Comparison of ENCODE assay signal across 8 cellular contexts in genomic region chr12:56635539-56636117, GRCh38.
DNase-seq lines count a peak whose midpoint lies in the region; ATAC-seq and TF ChIP-seq lines count a peak whose summit lies in the region.

No MANE protein-coding gene starts in this region.

- H3K27ac ChIP-seq in neutrophil = peak overlapping the region; percentile 95

- peaks cover 9% of the 10 kb centered on the region for H3K36me3 ChIP-seq in endocrine pancreas (ENCODE audit: control insufficient read depth, insufficient read depth, low read length)
- peaks cover 31% of the 10 kb centered on the region for H3K36me3 ChIP-seq in neutrophil

- TF ChIP-seq CTCF in GM12875 (IDR thresholded peaks at IDR 0.05; ENCODE audit: borderline replicate concordance, insufficient read depth, low read depth, low read length) (no peak), neutrophil (IDR thresholded peaks at IDR 0.05) (no peak)

- peak overlapping the region; percentile 84 for H3K4me3 ChIP-seq in GM12875 (ENCODE audit: low read depth, low read length)
- H3K4me3 ChIP-seq in endocrine pancreas (ENCODE audit: control insufficient read depth, insufficient read depth, low read length) = peak overlapping the region; percentile 81
- peak overlapping the region; percentile 67 to 92 for H3K4me3 ChIP-seq in neutrophil (ENCODE audit: low read depth in 1 of 2, low read length in 1 of 2)

- DNase-seq in retina = no peak
- no peak for DNase-seq in CD1c-positive myeloid dendritic cell (ENCODE audit: extremely low spot score)
- DNase-seq in stimulated activated CD4-positive, alpha-beta T cell treated with anti-CD3 and anti-CD28 coated beads, Interleukin-15, amount 100 ng/mL, for 24 hours = no peak

- H3K9me3 ChIP-seq in endocrine pancreas (ENCODE audit: control insufficient read depth, low read length) (no peaks in the 10 kb centered on the region), neutrophil (no peaks in the 10 kb centered on the region)

- H3K9ac ChIP-seq in endocrine pancreas (ENCODE audit: control insufficient read depth, insufficient read depth, low read length) = peak overlapping the region; percentile 100

- H3K4me1 ChIP-seq in endocrine pancreas (ENCODE audit: control insufficient read depth, insufficient read depth, low read length) = peaks cover 6% of the 10 kb centered on the region
- H3K4me1 ChIP-seq in neutrophil (ENCODE audit: control insufficient read depth in 1 of 2, insufficient read depth in 1 of 2, low read depth in 1 of 2, low read length in 1 of 2) = peaks cover 51 to 63% of the 10 kb centered on the region in 2 experiments

- peak; percentile 40; the same call in 1 of the 2 replicates for TF ChIP-seq POLR2A in Raji (IDR thresholded peaks at IDR 0.05; ENCODE audit: insufficient read depth, low read depth, low read length)

- no peak for ATAC-seq in HG03139 (IDR thresholded peaks at IDR 0.05; ENCODE audit: unreplicated experiment)

- no peaks in the 10 kb centered on the region for H3K27me3 ChIP-seq in endocrine pancreas (ENCODE audit: control insufficient read depth, insufficient read depth, low read length)
- H3K27me3 ChIP-seq in neutrophil = no peaks in the 10 kb centered on the region
